Comparison of ENCODE assay signal across 6 cellular contexts in the genomic region with DNA sequence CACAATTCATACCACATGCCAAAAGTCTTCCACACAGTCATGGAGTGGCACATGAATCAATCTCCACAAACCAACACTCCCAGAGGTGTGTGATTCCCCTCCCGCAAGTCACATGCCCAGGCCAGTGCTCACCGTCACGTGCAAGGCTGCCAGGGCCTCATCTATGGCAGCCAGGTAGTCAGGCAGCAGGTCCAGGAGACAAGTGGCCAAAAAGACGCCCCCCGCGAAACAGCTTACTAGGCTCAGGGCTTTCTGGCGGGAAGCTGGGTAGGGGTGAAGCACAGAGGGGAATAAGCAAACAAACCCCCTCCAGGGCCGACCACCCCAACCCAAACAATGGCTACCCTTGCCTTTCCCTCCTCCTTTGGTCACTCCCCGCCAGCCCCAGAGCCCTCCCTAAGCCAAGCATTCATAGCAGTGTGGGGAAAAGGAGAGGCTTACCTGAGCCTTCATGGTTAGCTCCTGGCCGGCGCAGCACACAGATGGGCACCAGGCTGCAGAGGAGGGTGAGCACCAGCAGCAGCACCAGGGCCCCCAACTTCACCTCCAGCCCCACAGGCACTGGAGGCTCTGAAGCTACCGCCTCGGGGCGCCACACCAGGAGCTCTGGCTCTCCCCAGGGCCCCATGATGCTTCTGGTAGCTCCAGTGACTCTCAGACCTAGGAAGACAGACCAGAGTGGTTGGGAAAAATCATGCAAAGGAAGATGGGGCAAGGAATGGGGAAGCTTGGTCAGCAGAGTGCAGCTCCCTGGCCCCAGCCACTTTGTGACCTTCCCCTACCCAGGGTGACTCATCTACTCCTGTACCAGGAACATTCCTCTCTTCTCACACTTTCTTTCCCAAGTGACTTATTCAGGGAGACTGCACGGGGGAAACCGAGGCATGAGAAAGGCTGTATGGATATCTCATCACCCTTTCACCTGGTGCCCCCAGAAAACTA. TPM values are rescaled to one million over a fixed set of nuclear protein-coding genes. Genes with fewer than 3 reads are reported as not detected.
A peak's percentile ranks its signal among the peaks of the same experiment; 100 is the strongest.
DNase-seq lines count a peak whose midpoint lies in the region; ATAC-seq and TF ChIP-seq lines count a peak whose summit lies in the region.

No MANE protein-coding gene starts in this region.

- peaks cover 19% of the 10 kb centered on the region for H3K36me3 Mint-ChIP-seq in activated CD4-positive, alpha-beta T cell treated with anti-CD3 and anti-CD28 coated beads, Interleukin-2, amount 10 ng/mL, durations not matched to agents 7 days and 5 days (ENCODE audit: low read depth)

- H3K4me3 Mint-ChIP-seq in activated CD4-positive, alpha-beta T cell treated with anti-CD3 and anti-CD28 coated beads, Interleukin-2, amount 10 ng/mL, durations not matched to agents 7 days and 5 days = peak overlapping the region; percentile 81

- no peaks in the 10 kb centered on the region for H3K27me3 ChIP-seq in neutrophil

- peak overlapping the region; percentile 81 to 83 for H3K4me3 ChIP-seq in cardiac fibroblast (replicated peaks in 1 of 2; ENCODE audit: low read depth in 2 of 2, low read length in 2 of 2)
- H3K4me3 ChIP-seq in neutrophil (ENCODE audit: low read depth in 1 of 2, low read length in 1 of 2) = peak overlapping the region; percentile 89 to 93

- peaks cover 48 to 60% of the 10 kb centered on the region in 2 experiments for H3K4me1 ChIP-seq in neutrophil (ENCODE audit: control insufficient read depth in 1 of 2, insufficient read depth in 1 of 2, low read depth in 1 of 2, low read length in 1 of 2)

- peak overlapping the region; percentile 91 for H3K27ac Mint-ChIP-seq in activated CD4-positive, alpha-beta T cell treated with anti-CD3 and anti-CD28 coated beads, Interleukin-2, amount 10 ng/mL, durations not matched to agents 7 days and 5 days

- no peaks in the 10 kb centered on the region for H3K9me3 Mint-ChIP-seq in activated CD4-positive, alpha-beta T cell treated with anti-CD3 and anti-CD28 coated beads, Interleukin-2, amount 10 ng/mL, durations not matched to agents 7 days and 5 days

- peak overlapping the region; percentile 93 for H3K27ac ChIP-seq in neutrophil

- H3K36me3 ChIP-seq in neutrophil = peaks cover 8% of the 10 kb centered on the region

- H3K9me3 ChIP-seq in neutrophil = no peaks in the 10 kb centered on the region

- DNase-seq in activated CD4-positive, alpha-beta T cell treated with anti-CD3 and anti-CD28 coated beads, Interleukin-2, amount 10 ng/mL, durations not matched to agents 7 days and 5 days = no peak
- no peak for DNase-seq in activated CD4-positive, alpha-beta T cell treated with anti-CD3 and anti-CD28 coated beads for 1 hour
- DNase-seq in cardiac fibroblast (ENCODE audit: low read depth in 2 of 2) (peak; percentile 58 to 75), NCI-H2081 (lab: John Stamatoyannopoulos, UW) (no peak)

- peaks cover 60% of the 10 kb centered on the region for H3K4me1 Mint-ChIP-seq in activated CD4-positive, alpha-beta T cell treated with anti-CD3 and anti-CD28 coated beads, Interleukin-2, amount 10 ng/mL, durations not matched to agents 7 days and 5 days

- ATAC-seq in HG03439 (IDR thresholded peaks at IDR 0.05; ENCODE audit: unreplicated experiment) = no peak

- TF ChIP-seq CTCF in cardiac fibroblast (IDR thresholded peaks at IDR 0.05; ENCODE audit: low read depth, low read length) = no peak
- TF ChIP-seq CTCF in neutrophil (IDR thresholded peaks at IDR 0.05) = no peak

- H3K27me3 Mint-ChIP-seq in activated CD4-positive, alpha-beta T cell treated with anti-CD3 and anti-CD28 coated beads, Interleukin-2, amount 10 ng/mL, durations not matched to agents 7 days and 5 days = no peaks in the 10 kb centered on the region

- POLR2A ChIA-PET in activated CD4-positive, alpha-beta T cell treated with anti-CD3 and anti-CD28 coated beads, Interleukin-2, amount 10 ng/mL, durations not matched to agents 7 days and 5 days (lab: Charles Lee) = interaction anchor here (0.5 to 2.1 kb wide), 2 partner anchors 17 to 270 kb away, joined by 6 to 13 read pairs; no protein-coding TSS in a partner anchor

- CTCF ChIA-PET in activated CD4-positive, alpha-beta T cell treated with anti-CD3 and anti-CD28 coated beads, Interleukin-2, amount 10 ng/mL, durations not matched to agents 7 days and 5 days (lab: Charles Lee) = interaction anchor here (1.2 to 2.2 kb wide), 7 partner anchors 8 to 25 kb away, joined by 4 to 13 read pairs (median 7); a partner anchor contains a TSS

RNA-seq across cellular contexts. Expression of a gene that starts 1.0 kb away (rescaled TPM):
- total RNA-seq in activated CD4-positive, alpha-beta T cell treated with anti-CD3 and anti-CD28 coated beads, Interleukin-2, amount 10 ng/mL, durations not matched to agents 7 days and 5 days = 10 to 100 TPM; 33.5 to 36.4 TPM

RNA-seq across cellular contexts. Expression of a gene that starts 3.9 kb away (rescaled TPM):
- total RNA-seq in activated CD4-positive, alpha-beta T cell treated with anti-CD3 and anti-CD28 coated beads, Interleukin-2, amount 10 ng/mL, durations not matched to agents 7 days and 5 days = 100 to 1,000 TPM in 1 of 2 experiments, 10 to 100 TPM in 1; 80.7 to 107 TPM

RNA-seq across cellular contexts. Expression of a gene that starts 5.3 kb away (rescaled TPM):
- total RNA-seq in activated CD4-positive, alpha-beta T cell treated with anti-CD3 and anti-CD28 coated beads, Interleukin-2, amount 10 ng/mL, durations not matched to agents 7 days and 5 days = 1 to 10 TPM; 6.9 to 7.9 TPM

RNA-seq across cellular contexts. Expression of a gene that starts 15.1 kb away (rescaled TPM):
- 100 to 1,000 TPM; 111 to 124 TPM for total RNA-seq in activated CD4-positive, alpha-beta T cell treated with anti-CD3 and anti-CD28 coated beads, Interleukin-2, amount 10 ng/mL, durations not matched to agents 7 days and 5 days

RNA-seq across cellular contexts. Expression of a gene that starts 15.8 kb away (rescaled TPM):
- 100 to 1,000 TPM; 165 to 180 TPM for total RNA-seq in activated CD4-positive, alpha-beta T cell treated with anti-CD3 and anti-CD28 coated beads, Interleukin-2, amount 10 ng/mL, durations not matched to agents 7 days and 5 days

Comparison
In these comparisons a context has a peak if more than half of its experiments do, and no peak if none do; other contexts are left out.
1. DNase-seq: peak in cardiac fibroblast (2 of 2); none in activated CD4-positive, alpha-beta T cell treated with anti-CD3 and anti-CD28 coated beads, Interleukin-2, amount 10 ng/mL, durations not matched to agents 7 days and 5 days (single experiment), activated CD4-positive, alpha-beta T cell treated with anti-CD3 and anti-CD28 coated beads for 1 hour (single experiment) and NCI-H2081 (0 of 2).